6 cellular contexts compared by ENCODE assay signal in genomic region chr3:151983538-151983937, GRCh38.
"Had no signal": no experiment of that assay in that cellular context is flagged by ENCODE, and none has a peak within 500 bp of the region (broad histone marks: within the 10 kb centered on the region; RNA-seq: fewer than 3 reads in every experiment).

No MANE protein-coding gene starts in this region.

- H3K27ac Mint-ChIP-seq: H9, IgD-negative memory B cell had no signal

- H3K4me3 Mint-ChIP-seq: H9, IgD-negative memory B cell had no signal

- H3K4me1 Mint-ChIP-seq: H9 had no signal

- H3K9me3 Mint-ChIP-seq: H9 had no signal

- FAIRE-seq: HTR-8/SVneo had no signal

- DNase-seq: GOT3, H9, HCEC 1CT, KG1 had no signal
